Comparison of ENCODE assay signal across 17 cellular contexts in genomic region chr12:53952871-53953734, GRCh38. TPM values are rescaled to one million over a fixed set of nuclear protein-coding genes. Genes with fewer than 3 reads are reported as not detected.
DNase-seq lines count a peak whose midpoint lies in the region; ATAC-seq and TF ChIP-seq lines count a peak whose summit lies in the region.
"Had no signal": no experiment of that assay in that cellular context is flagged by ENCODE, and none has a peak within 500 bp of the region (broad histone marks: within the 10 kb centered on the region; RNA-seq: fewer than 3 reads in every experiment).

No MANE protein-coding gene starts in this region.

- no TSS peak for BruUV-seq in Calu3 (replicated peaks; lab: Mats Ljungman, UMichigan)

- H3K27me3 Mint-ChIP-seq in Calu3 (ENCODE audit: unreplicated experiment) (peaks cover 100% of the 10 kb centered on the region), immature natural killer cell (ENCODE audit: low read depth in 3 of 3) (peaks cover 66 to 85% (median 79%) of the 10 kb centered on the region in 3 donors)

- H3K4me3 Mint-ChIP-seq in Calu3 (ENCODE audit: low read depth, unreplicated experiment) (peak overlapping the region; percentile 9), immature natural killer cell (peak overlapping the region in 1 of 5 donors; percentile 54)
- H3K4me3 Mint-ChIP-seq: CD8-positive, alpha-beta T cell; mesothelial cell of epicardium had no signal

- intact Hi-C loops in Calu3 (cut with micrococcal nuclease; ENCODE audit: unreplicated experiment), result no loop called here

- no peak overlapping the region for H3K27ac Mint-ChIP-seq in Calu3 (ENCODE audit: unreplicated experiment)
- peak overlapping the region in 1 of 6 donors; percentile 73 for H3K27ac Mint-ChIP-seq in immature natural killer cell
- H3K27ac Mint-ChIP-seq: CD8-positive, alpha-beta T cell; mesothelial cell of epicardium had no signal

- CTCF ChIA-PET in Calu3 (lab: Charles Lee), result interaction anchor here (0.7 to 1.3 kb wide), 3 partner anchors 8 to 85 kb away, joined by 3 to 6 read pairs (median 4); partner anchors contain the start of gene HOXC10

- H3K36me3 Mint-ChIP-seq in Calu3 (ENCODE audit: insufficient read depth, unreplicated experiment) (no peaks in the 10 kb centered on the region), immature natural killer cell (peaks cover 0 to 2% (median under 1%) of the 10 kb centered on the region in 3 donors)
- H3K36me3 Mint-ChIP-seq: CD8-positive, alpha-beta T cell; mesothelial cell of epicardium had no signal

- peak; percentile 93 for DNase-seq in 8988T
- peak; percentile 58 for DNase-seq in Calu3
- peak; percentile 46 for DNase-seq in SK-MEL-5 (ENCODE audit: low read depth, low spot score)
- DNase-seq in iPS-NIHi7 (ENCODE audit: extremely low spot score), result peak; percentile 59
- no peak for DNase-seq in immature natural killer cell
- DNase-seq in COLO829 (ENCODE audit: low spot score), result no peak
- DNase-seq: activated gamma-delta T cell treated with Interleukin-2 at 50 U/mL for 16 hours; CD8-positive, alpha-beta T cell; cerebellar nuclear complex; erythroblast; NCI-H524 treated with DMSO at 0.1 percent for 48 hours; SHP77 had no signal

- peaks cover 9% of the 10 kb centered on the region for H3K4me1 Mint-ChIP-seq in Calu3 (ENCODE audit: low read depth, unreplicated experiment)
- peaks cover 15 to 16% of the 10 kb centered on the region in 2 donors for H3K4me1 Mint-ChIP-seq in immature natural killer cell

- ATAC-seq in HG02973 (IDR thresholded peaks at IDR 0.05; ENCODE audit: unreplicated experiment) (no peak), HG02610 (IDR thresholded peaks at IDR 0.05; ENCODE audit: unreplicated experiment) (no peak)
- ATAC-seq: activated CD4-positive, CD25-positive, alpha-beta regulatory T cell treated with anti-CD3 and anti-CD28 coated beads, Interleukin-2, amount 50 U/mL, for 24 hours; CD8-positive, alpha-beta T cell had no signal

- no peak for TF ChIP-seq CTCF in Calu3 (IDR thresholded peaks at IDR 0.05; ENCODE audit: unreplicated experiment)

- H3K9me3 Mint-ChIP-seq in Calu3 (ENCODE audit: low read depth, unreplicated experiment) (no peaks in the 10 kb centered on the region), immature natural killer cell (peaks cover 0 to 13% (median 0%) of the 10 kb centered on the region in 6 donors)
- H3K9me3 Mint-ChIP-seq: CD8-positive, alpha-beta T cell; mesothelial cell of epicardium had no signal

- in situ Hi-C loops in SK-MEL-5 (cut with HindIII; ENCODE audit: low pct_unique_long_range_greater_than_20kb, low sequenced_read_pairs), result no loop called here

RNA-seq across cellular contexts. Expression of gene HOXC12, which starts 1.6 kb away (rescaled TPM):
- not detected in 2 replicates for total RNA-seq in Calu3 (2022)
- total RNA-seq in SK-MEL-5 (2014; rRNA removed; shearing (Covaris generic)), result not detected in 2 replicates
- 0.05 TPM in 1 of 2 replicates, not detected in the other for polyA plus RNA-seq in SK-MEL-5 (2015; cell fraction: cytosol; rRNA removed)
- not detected in 2 replicates for polyA plus RNA-seq in SK-MEL-5 (2015; cell fraction: nucleus; rRNA removed)
- not detected for polyA plus RNA-seq in immature natural killer cell
- total RNA-seq: CD8-positive, alpha-beta T cell; HT1080; mesothelial cell of epicardium had no signal

RNA-seq across cellular contexts. Expression of gene HOXC13, which starts 14.5 kb away (rescaled TPM):
- total RNA-seq in Calu3 (2022), result not detected in 2 replicates
- 4.7 and 6.1 TPM in 2 replicates for total RNA-seq in SK-MEL-5 (2014; rRNA removed; shearing (Covaris generic))
- 15.5 and 16.8 TPM in 2 replicates for polyA plus RNA-seq in SK-MEL-5 (2015; cell fraction: cytosol; rRNA removed)
- polyA plus RNA-seq in SK-MEL-5 (2015; cell fraction: nucleus; rRNA removed), result 2.0 and 3.4 TPM in 2 replicates
- not detected for polyA plus RNA-seq in immature natural killer cell
- total RNA-seq: CD8-positive, alpha-beta T cell had no signal

RNA-seq across cellular contexts. Expression of gene HOXC11, which starts 19.8 kb away (rescaled TPM):
- total RNA-seq in Calu3 (2022), result not detected in 2 replicates
- total RNA-seq in SK-MEL-5 (2014; rRNA removed; shearing (Covaris generic)), result 0.51 and 0.61 TPM in 2 replicates
- polyA plus RNA-seq in SK-MEL-5 (2015; cell fraction: cytosol; rRNA removed), result 0.39 TPM in 2 replicates
- polyA plus RNA-seq in SK-MEL-5 (2015; cell fraction: nucleus; rRNA removed), result 0.47 and 1.2 TPM in 2 replicates
- polyA plus RNA-seq in immature natural killer cell, result not detected
- total RNA-seq: CD8-positive, alpha-beta T cell; HT1080 had no signal

RNA-seq across cellular contexts. Expression of gene HOTAIR, which starts 21.7 kb away (rescaled TPM):
- total RNA-seq in Calu3 (2022), result not detected in 2 replicates
- 0.08 TPM in 1 of 2 replicates, not detected in the other for total RNA-seq in SK-MEL-5 (2014; rRNA removed; shearing (Covaris generic))
- 0.24 TPM in 1 of 2 replicates, not detected in the other for polyA plus RNA-seq in SK-MEL-5 (2015; cell fraction: cytosol; rRNA removed)
- 0.30 and 1.3 TPM in 2 replicates for polyA plus RNA-seq in SK-MEL-5 (2015; cell fraction: nucleus; rRNA removed)
- polyA plus RNA-seq in immature natural killer cell, result not detected
- total RNA-seq: CD8-positive, alpha-beta T cell had no signal

RNA-seq across cellular contexts. Expression of gene HOXC10, which starts 31.8 kb away (rescaled TPM):
- total RNA-seq in Calu3 (2022), result 0.51 and 0.71 TPM in 2 replicates
- total RNA-seq in SK-MEL-5 (2014; rRNA removed; shearing (Covaris generic)), result 0.45 and 0.53 TPM in 2 replicates
- 4.3 and 6.6 TPM in 2 replicates for polyA plus RNA-seq in SK-MEL-5 (2015; cell fraction: cytosol; rRNA removed)
- 1.7 and 2.5 TPM in 2 replicates for polyA plus RNA-seq in SK-MEL-5 (2015; cell fraction: nucleus; rRNA removed)
- polyA plus RNA-seq in immature natural killer cell, result not detected
- total RNA-seq: CD8-positive, alpha-beta T cell had no signal

Comparison
In these comparisons a context has a peak if more than half of its experiments do, and no peak if none do; other contexts are left out.
1. DNase-seq: peak in 8988T (single experiment), Calu3 (single experiment), SK-MEL-5 (single experiment) and iPS-NIHi7 (single experiment); none in immature natural killer cell (0 of 3) and COLO829 (single experiment).